17 cellular contexts compared by ENCODE assay signal in genomic region chr22:49720279-49720959, GRCh38.
"Had no signal": no experiment of that assay in that cellular context is flagged by ENCODE, and none has a peak within 500 bp of the region (broad histone marks: within the 10 kb centered on the region; RNA-seq: fewer than 3 reads in every experiment).

No MANE protein-coding gene starts in this region.

- H3K27ac ChIP-seq: colonic mucosa, hepatocyte, pancreas, prostate gland, right lobe of liver, tibial artery had no signal

- H3K36me3 ChIP-seq: colonic mucosa, pancreas, prostate gland, right lobe of liver, tibial artery had no signal

- H3K27ac Mint-ChIP-seq: stimulated activated effector memory CD8-positive, alpha-beta T cell treated with anti-CD3 and anti-CD28 coated beads, Interleukin-12 subunit alpha, Interleukin-12 subunit beta, amount 100 ng/mL, for 72 hours had no signal

- H2AFZ ChIP-seq: hepatocyte had no signal

- H3K4me1 ChIP-seq: colonic mucosa, pancreas, prostate gland, right lobe of liver had no signal

- H3K4me3 ChIP-seq: colonic mucosa, hepatocyte, pancreas, prostate gland, right lobe of liver, tibial artery had no signal

- DNase-seq: cerebellar nuclear complex; colonic mucosa; dermis blood vessel endothelial cell; erythroblast; foreskin melanocyte; left colon; mesendoderm; naive thymus-derived CD8-positive, alpha-beta T cell; right lobe of liver; stimulated activated CD4-positive, alpha-beta T cell treated with anti-CD3 and anti-CD28 coated beads, Interleukin-4, amount 100 ng/mL, for 1 hour; stimulated activated CD8-positive, alpha-beta memory T cell treated with anti-CD3 and anti-CD28 coated beads, Interleukin-4, amount 100 ng/mL, for 48 hours; stimulated activated naive CD8-positive, alpha-beta T cell treated with anti-CD3 and anti-CD28 coated beads, Interleukin-15, Interleukin-2, amounts not matched to agents 100 U/mL and 50 U/mL, for 24 hours had no signal

- H3K9me3 ChIP-seq: colonic mucosa, pancreas, prostate gland, right lobe of liver, tibial artery had no signal

- H3K4me3 Mint-ChIP-seq: stimulated activated effector memory CD8-positive, alpha-beta T cell treated with anti-CD3 and anti-CD28 coated beads, Interleukin-12 subunit alpha, Interleukin-12 subunit beta, amount 100 ng/mL, for 72 hours had no signal

- H3K27me3 ChIP-seq: right lobe of liver had no signal

- H3K4me2 ChIP-seq: hepatocyte had no signal

- H3K36me3 Mint-ChIP-seq: naive thymus-derived CD8-positive, alpha-beta T cell had no signal

- H3K9me3 Mint-ChIP-seq: naive thymus-derived CD8-positive, alpha-beta T cell; stimulated activated effector memory CD8-positive, alpha-beta T cell treated with anti-CD3 and anti-CD28 coated beads, Interleukin-12 subunit alpha, Interleukin-12 subunit beta, amount 100 ng/mL, for 72 hours had no signal

- ATAC-seq: left colon; naive thymus-derived CD8-positive, alpha-beta T cell; pancreas; right lobe of liver; stimulated activated effector memory CD8-positive, alpha-beta T cell treated with anti-CD3 and anti-CD28 coated beads, Interleukin-12 subunit alpha, Interleukin-12 subunit beta, amount 100 ng/mL, for 72 hours; stimulated activated naive CD8-positive, alpha-beta T cell treated with anti-CD3 and anti-CD28 coated beads, Interleukin-15, Interleukin-2, amounts not matched to agents 100 U/mL and 50 U/mL, for 24 hours had no signal
